In genomic region chr4:2713337-2713736, GRCh38 we compare ENCODE assay signal across 14 cellular contexts. TPM values are rescaled to one million over a fixed set of nuclear protein-coding genes. Genes with fewer than 3 reads are reported as not detected.
DNase-seq lines count a peak whose midpoint lies in the region; ATAC-seq and TF ChIP-seq lines count a peak whose summit lies in the region.
"Had no signal": no experiment of that assay in that cellular context is flagged by ENCODE, and none has a peak within 500 bp of the region (broad histone marks: within the 10 kb centered on the region; RNA-seq: fewer than 3 reads in every experiment).

No MANE protein-coding gene starts in this region.

- peak overlapping the region; percentile 38 to 81 (median 62) for H3K4me2 ChIP-seq in BLaER1 treated with 17β-estradiol and CSF1 and Interleukin-3, amounts not matched to agents 10 nM and 100 nM
- H3K4me2 ChIP-seq in GM23248 (ENCODE audit: unreplicated experiment) (peak overlapping the region; percentile 36), mesenchymal stem cell (ENCODE audit: low read length, poor library complexity, severe bottlenecking) (no peak overlapping the region)

- no peaks in the 10 kb centered on the region for H3K9me2 ChIP-seq in GM23248 (ENCODE audit: insufficient read depth)

- H2BK120ac ChIP-seq in mesenchymal stem cell (ENCODE audit: low read depth, low read length): no peak overlapping the region

- intact Hi-C loops in body of pancreas (cut with DNase I): no loop called here

- in situ Hi-C loops in GM23248 (cut with MboI): no loop called here

- H3K4me3 ChIP-seq in BLaER1 treated with 17β-estradiol and CSF1 and Interleukin-3, amounts not matched to agents 10 nM and 100 nM: 0 out of 20 replicates have a peak overlapping the region, but pooled peaks of 1 of the 10 experiments have one; percentile 10
- H3K4me3 ChIP-seq in GM23248: no peak overlapping the region
- H3K4me3 ChIP-seq in body of pancreas: no peak overlapping the region
- no peak overlapping the region for H3K4me3 ChIP-seq in mesenchymal stem cell (ENCODE audit: insufficient read depth in 1 of 2, low read depth in 1 of 2, low read length in 2 of 2)
- H3K4me3 ChIP-seq: testis had no signal

- no peak overlapping the region for H3K14ac ChIP-seq in mesenchymal stem cell (ENCODE audit: low read length in 2 of 2)

- H2AFZ ChIP-seq in GM23248: no peak overlapping the region
- no peak overlapping the region for H2AFZ ChIP-seq in mesenchymal stem cell (ENCODE audit: low read depth, low read length)

- 88 to 97% methylated on average over 5 of the region's 5 CpGs for WGBS in GM23248 (ENCODE audit: low coverage in 1 of 2, low lambda C conversion rate in 2 of 2, missing lambda C conversion rate in 2 of 2), 2 experiments
- 89 to 93% methylated on average over 5 of the region's 5 CpGs for WGBS in body of pancreas, 2 donors
- 90% methylated on average over 3 of the region's 5 CpGs for WGBS in mesenchymal stem cell

- no peak overlapping the region for H3K23ac ChIP-seq in mesenchymal stem cell (ENCODE audit: low read length in 2 of 2)

- H2AK5ac ChIP-seq in mesenchymal stem cell (ENCODE audit: low read length, severe bottlenecking): no peak overlapping the region

- TF ChIP-seq CTCF in body of pancreas (IDR thresholded peaks at IDR 0.05): no peak

- peak overlapping the region in 1 of 11 experiments; percentile 34; a peak in 2 of 22 replicates for H3K9ac ChIP-seq in BLaER1 treated with 17β-estradiol and CSF1 and Interleukin-3, amounts not matched to agents 10 nM and 100 nM
- H3K9ac ChIP-seq in GM23248 (peak overlapping the region; percentile 44), mesenchymal stem cell (ENCODE audit: low read length) (peak overlapping the region; percentile 24)

- no peak for ATAC-seq in body of pancreas
- ATAC-seq in HG03139 (IDR thresholded peaks at IDR 0.05; ENCODE audit: unreplicated experiment): no peak
- ATAC-seq: PC-3 had no signal

- TF ChIP-seq POLR2A in body of pancreas (IDR thresholded peaks at IDR 0.05): no peak

- H3K79me2 ChIP-seq in GM23248 (ENCODE audit: insufficient read depth): peaks cover 47% of the 10 kb centered on the region

- no peak overlapping the region for H2BK15ac ChIP-seq in mesenchymal stem cell (ENCODE audit: low read depth, poor library complexity, severe bottlenecking)

- H3K79me1 ChIP-seq in mesenchymal stem cell (replicated peaks; ENCODE audit: low read length, poor library complexity, severe bottlenecking): peaks cover 19% of the 10 kb centered on the region

- no peak for DNase-seq in GM23248
- no peak for DNase-seq in body of pancreas
- DNase-seq in mesenchymal stem cell: no peak
- no peak for DNase-seq in kidney tubule cell (ENCODE audit: low spot score)
- no peak for DNase-seq in epidermal melanocyte (ENCODE audit: insufficient read length, low spot score)
- DNase-seq in cerebellum (ENCODE audit: low spot score): no peak
- DNase-seq: C1 segment of cervical spinal cord, GOT3, NCI-H1092, NCI-H345, PC-3, testis had no signal

- no peak overlapping the region for H2BK5ac ChIP-seq in mesenchymal stem cell (ENCODE audit: low read depth, low read length, poor library complexity, severe bottlenecking)

- H3K27ac ChIP-seq in BLaER1 treated with 17β-estradiol and CSF1 and Interleukin-3, amounts not matched to agents 10 nM and 100 nM: 0 out of 22 replicates have a peak overlapping the region, but pooled peaks of 2 of the 11 experiments have one; percentile 4 to 29
- H3K27ac ChIP-seq in GM23248 (peak overlapping the region; percentile 76), body of pancreas (peak overlapping the region in 3 of 4 donors; percentile 28 to 68 (median 55)), mesenchymal stem cell (ENCODE audit: low read length, poor library complexity, severe bottlenecking) (no peak overlapping the region)
- H3K27ac ChIP-seq: testis had no signal

- peaks cover 13% of the 10 kb centered on the region for H3F3A ChIP-seq in GM23248 (ENCODE audit: insufficient read depth)

- H4K91ac ChIP-seq in mesenchymal stem cell (ENCODE audit: low read length): no peak overlapping the region

- no peak overlapping the region for H2BK12ac ChIP-seq in mesenchymal stem cell (ENCODE audit: low read length in 2 of 2)

- H3K36me3 ChIP-seq in BLaER1 treated with 17β-estradiol and CSF1 and Interleukin-3, amounts not matched to agents 10 nM and 100 nM: peaks cover 40 to 67% (median 54%) of the 10 kb centered on the region in 11 experiments
- 0 out of 2 replicates have a peak, but pooled peaks cover 3% of the 10 kb centered on the region for H3K36me3 ChIP-seq in GM23248 (ENCODE audit: low read depth)
- H3K36me3 ChIP-seq in body of pancreas (replicated peaks in 1 of 2; ENCODE audit: insufficient read depth in 1 of 2, low read depth in 2 of 2): peaks cover 0 to 4% of the 10 kb centered on the region in 2 donors
- peaks cover 43% of the 10 kb centered on the region in 2 experiments for H3K36me3 ChIP-seq in mesenchymal stem cell (ENCODE audit: control insufficient read depth in 1 of 2, insufficient read depth in 2 of 2, low read depth in 1 of 2, low read length in 2 of 2)

- H4K20me1 ChIP-seq in BLaER1 treated with 17β-estradiol and CSF1 and Interleukin-3, amounts not matched to agents 10 nM and 100 nM: peaks cover 0 to 51% (median 31%) of the 10 kb centered on the region in 11 experiments; a peak in 19 of 22 replicates
- H4K20me1 ChIP-seq in GM23248 (ENCODE audit: insufficient read depth): no peaks in the 10 kb centered on the region

- no peak overlapping the region for H4K8ac ChIP-seq in mesenchymal stem cell (ENCODE audit: low read length)

- H3K4me1 ChIP-seq in BLaER1 treated with 17β-estradiol and CSF1 and Interleukin-3, amounts not matched to agents 10 nM and 100 nM: peaks cover 35 to 56% (median 49%) of the 10 kb centered on the region in 10 experiments
- H3K4me1 ChIP-seq in GM23248 (ENCODE audit: insufficient read depth): peaks cover 15% of the 10 kb centered on the region; the same call in 1 of the 2 replicates
- peaks cover 22% of the 10 kb centered on the region for H3K4me1 ChIP-seq in body of pancreas
- peaks cover 6% of the 10 kb centered on the region for H3K4me1 ChIP-seq in mesenchymal stem cell (ENCODE audit: control insufficient read depth, insufficient read depth, low read depth, low read length)
- H3K4me1 ChIP-seq: testis had no signal

- peaks cover 0 to 8% (median 5%) of the 10 kb centered on the region in 11 experiments; a peak in 7 of 22 replicates for H3K9me3 ChIP-seq in BLaER1 treated with 17β-estradiol and CSF1 and Interleukin-3, amounts not matched to agents 10 nM and 100 nM (replicated peaks in 1 of 11)
- H3K9me3 ChIP-seq in GM23248 (ENCODE audit: low read depth): no peaks in the 10 kb centered on the region
- H3K9me3 ChIP-seq in body of pancreas: no peaks in the 10 kb centered on the region
- H3K9me3 ChIP-seq in mesenchymal stem cell (ENCODE audit: control insufficient read depth, low read length): no peaks in the 10 kb centered on the region
- H3K9me3 ChIP-seq: testis had no signal

- no peak overlapping the region for H3K18ac ChIP-seq in mesenchymal stem cell (ENCODE audit: low read depth in 1 of 2, low read length in 2 of 2)

- no peak overlapping the region for H3K4ac ChIP-seq in mesenchymal stem cell (ENCODE audit: low read depth in 1 of 2, low read length in 2 of 2)

- no peaks in the 10 kb centered on the region for H3K27me3 ChIP-seq in BLaER1 treated with 17β-estradiol and CSF1 and Interleukin-3, amounts not matched to agents 10 nM and 100 nM
- no peaks in the 10 kb centered on the region for H3K27me3 ChIP-seq in GM23248 (replicated peaks; ENCODE audit: insufficient read depth)
- no peaks in the 10 kb centered on the region for H3K27me3 ChIP-seq in body of pancreas
- H3K27me3 ChIP-seq in mesenchymal stem cell (ENCODE audit: control insufficient read depth in 1 of 2, insufficient read depth in 1 of 2, low read length in 2 of 2): no peaks in the 10 kb centered on the region
- H3K27me3 ChIP-seq: testis had no signal

RNA-seq across cellular contexts. Expression of gene TNIP2, which starts 42.8 kb away (rescaled TPM):
- total RNA-seq in GM23248 (2014; rRNA removed; shearing (Covaris generic)): 55.2 and 64.6 TPM in 2 replicates
- polyA plus RNA-seq in GM23248 (2016; fragmentation: Nextera tagmentation; extraction: Ambion mirVana): 40.6 and 41.0 TPM in 2 replicates
- total RNA-seq in body of pancreas (10 to 100 TPM; 39.7 to 75.8 TPM), cerebellum (6.8 TPM)
- 26.1 TPM for polyA plus RNA-seq in mesenchymal stem cell (2013, experiment 1 of 2)
- polyA plus RNA-seq in mesenchymal stem cell (2013, experiment 2 of 2): 25.8 TPM
